9 cellular contexts compared by ENCODE assay signal in genomic region chr12:107446476-107446875, GRCh38.
"Had no signal": no experiment of that assay in that cellular context is flagged by ENCODE, and none has a peak within 500 bp of the region (broad histone marks: within the 10 kb centered on the region; RNA-seq: fewer than 3 reads in every experiment).

No MANE protein-coding gene starts in this region.

- DNase-seq: H9, HCEC 1CT, IMR-90 had no signal

- H3K4me3 Mint-ChIP-seq: GM23338, H9 had no signal

- FAIRE-seq: H1, H54, HTR-8/SVneo, K562 had no signal

- H3K27ac ChIP-seq: KMS-11 had no signal

- H3K9ac ChIP-seq: KMS-11 had no signal

- H2AFZ ChIP-seq: GM23338 had no signal

- H3K4me3 ChIP-seq: GM23338, K562 had no signal

- H3K9me3 Mint-ChIP-seq: GM23338, H9 had no signal

- H3K27ac Mint-ChIP-seq: GM23338 had no signal

- H3K4me2 ChIP-seq: GM23338, KMS-11 had no signal
